Comparison of ENCODE assay signal across 2 cellular contexts in the genomic region with DNA sequence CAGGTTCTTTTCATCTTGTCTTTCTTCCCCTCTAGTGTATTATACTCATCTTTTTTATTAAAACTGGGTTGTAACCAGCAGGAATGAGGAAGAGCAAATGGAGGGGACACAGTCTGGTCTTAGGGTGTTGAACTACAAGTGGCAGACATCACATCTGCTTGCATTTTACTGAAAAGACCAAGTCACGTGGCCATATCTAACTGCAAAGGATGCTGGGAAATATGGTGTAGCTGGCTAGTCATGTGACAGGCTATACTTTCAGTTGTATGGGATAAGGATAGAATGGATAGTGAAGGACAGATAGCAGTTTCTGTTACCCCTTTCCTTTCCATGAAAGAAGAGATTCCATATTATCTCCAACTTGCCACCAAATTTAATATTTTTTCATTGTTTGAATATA.
TF ChIP-seq lines count a peak whose summit lies in the region.

No MANE protein-coding gene starts in this region.

TF ChIP-seq in A549, 52 proteins besides CTCF, POLR2A, EP300 and RAD21 (continued from another document):
- TF ChIP-seq, protein P1, sequence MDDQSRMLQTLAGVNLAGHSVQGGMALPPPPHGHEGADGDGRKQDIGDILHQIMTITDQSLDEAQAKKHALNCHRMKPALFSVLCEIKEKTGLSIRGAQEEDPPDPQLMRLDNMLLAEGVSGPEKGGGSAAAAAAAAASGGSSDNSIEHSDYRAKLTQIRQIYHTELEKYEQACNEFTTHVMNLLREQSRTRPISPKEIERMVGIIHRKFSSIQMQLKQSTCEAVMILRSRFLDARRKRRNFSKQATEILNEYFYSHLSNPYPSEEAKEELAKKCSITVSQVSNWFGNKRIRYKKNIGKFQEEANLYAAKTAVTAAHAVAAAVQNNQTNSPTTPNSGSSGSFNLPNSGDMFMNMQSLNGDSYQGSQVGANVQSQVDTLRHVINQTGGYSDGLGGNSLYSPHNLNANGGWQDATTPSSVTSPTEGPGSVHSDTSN (IDR thresholded peaks at IDR 0.05) = no peak
- TF ChIP-seq PHF8 (IDR thresholded peaks at IDR 0.05; ENCODE audit: borderline replicate concordance, low read depth) (no peak), MAFK (IDR thresholded peaks at IDR 0.05; ENCODE audit: partially characterized antibody) (no peak), FOSB (CRISPR knock-in tag; IDR thresholded peaks at IDR 0.05) (no peak), JUNB (IDR thresholded peaks at IDR 0.05) (no peak)
- TF ChIP-seq, protein P2, sequence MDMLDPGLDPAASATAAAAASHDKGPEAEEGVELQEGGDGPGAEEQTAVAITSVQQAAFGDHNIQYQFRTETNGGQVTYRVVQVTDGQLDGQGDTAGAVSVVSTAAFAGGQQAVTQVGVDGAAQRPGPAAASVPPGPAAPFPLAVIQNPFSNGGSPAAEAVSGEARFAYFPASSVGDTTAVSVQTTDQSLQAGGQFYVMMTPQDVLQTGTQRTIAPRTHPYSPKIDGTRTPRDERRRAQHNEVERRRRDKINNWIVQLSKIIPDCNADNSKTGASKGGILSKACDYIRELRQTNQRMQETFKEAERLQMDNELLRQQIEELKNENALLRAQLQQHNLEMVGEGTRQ (IDR thresholded peaks at IDR 0.05) = peak; percentile 70
TF ChIP-seq in A549: peak in this region for 1.

TF ChIP-seq in GM23338, 12 proteins besides CTCF, POLR2A, EP300 and RAD21 (continued from another document):
- no peak for TF ChIP-seq REST (IDR thresholded peaks at IDR 0.05; ENCODE audit: unreplicated experiment)
- TF ChIP-seq ZNF114 (CRISPR knock-in tag; IDR thresholded peaks at IDR 0.05) = no peak
- TF ChIP-seq ZNF331 (CRISPR knock-in tag; IDR thresholded peaks at IDR 0.05; ENCODE audit: low read depth) = no peak
- no peak for TF ChIP-seq STAT1 (IDR thresholded peaks at IDR 0.05; ENCODE audit: unreplicated experiment)
- TF ChIP-seq POLR2AphosphoS5 (IDR thresholded peaks at IDR 0.05; ENCODE audit: low read depth) = no peak
- TF ChIP-seq, protein P3, sequence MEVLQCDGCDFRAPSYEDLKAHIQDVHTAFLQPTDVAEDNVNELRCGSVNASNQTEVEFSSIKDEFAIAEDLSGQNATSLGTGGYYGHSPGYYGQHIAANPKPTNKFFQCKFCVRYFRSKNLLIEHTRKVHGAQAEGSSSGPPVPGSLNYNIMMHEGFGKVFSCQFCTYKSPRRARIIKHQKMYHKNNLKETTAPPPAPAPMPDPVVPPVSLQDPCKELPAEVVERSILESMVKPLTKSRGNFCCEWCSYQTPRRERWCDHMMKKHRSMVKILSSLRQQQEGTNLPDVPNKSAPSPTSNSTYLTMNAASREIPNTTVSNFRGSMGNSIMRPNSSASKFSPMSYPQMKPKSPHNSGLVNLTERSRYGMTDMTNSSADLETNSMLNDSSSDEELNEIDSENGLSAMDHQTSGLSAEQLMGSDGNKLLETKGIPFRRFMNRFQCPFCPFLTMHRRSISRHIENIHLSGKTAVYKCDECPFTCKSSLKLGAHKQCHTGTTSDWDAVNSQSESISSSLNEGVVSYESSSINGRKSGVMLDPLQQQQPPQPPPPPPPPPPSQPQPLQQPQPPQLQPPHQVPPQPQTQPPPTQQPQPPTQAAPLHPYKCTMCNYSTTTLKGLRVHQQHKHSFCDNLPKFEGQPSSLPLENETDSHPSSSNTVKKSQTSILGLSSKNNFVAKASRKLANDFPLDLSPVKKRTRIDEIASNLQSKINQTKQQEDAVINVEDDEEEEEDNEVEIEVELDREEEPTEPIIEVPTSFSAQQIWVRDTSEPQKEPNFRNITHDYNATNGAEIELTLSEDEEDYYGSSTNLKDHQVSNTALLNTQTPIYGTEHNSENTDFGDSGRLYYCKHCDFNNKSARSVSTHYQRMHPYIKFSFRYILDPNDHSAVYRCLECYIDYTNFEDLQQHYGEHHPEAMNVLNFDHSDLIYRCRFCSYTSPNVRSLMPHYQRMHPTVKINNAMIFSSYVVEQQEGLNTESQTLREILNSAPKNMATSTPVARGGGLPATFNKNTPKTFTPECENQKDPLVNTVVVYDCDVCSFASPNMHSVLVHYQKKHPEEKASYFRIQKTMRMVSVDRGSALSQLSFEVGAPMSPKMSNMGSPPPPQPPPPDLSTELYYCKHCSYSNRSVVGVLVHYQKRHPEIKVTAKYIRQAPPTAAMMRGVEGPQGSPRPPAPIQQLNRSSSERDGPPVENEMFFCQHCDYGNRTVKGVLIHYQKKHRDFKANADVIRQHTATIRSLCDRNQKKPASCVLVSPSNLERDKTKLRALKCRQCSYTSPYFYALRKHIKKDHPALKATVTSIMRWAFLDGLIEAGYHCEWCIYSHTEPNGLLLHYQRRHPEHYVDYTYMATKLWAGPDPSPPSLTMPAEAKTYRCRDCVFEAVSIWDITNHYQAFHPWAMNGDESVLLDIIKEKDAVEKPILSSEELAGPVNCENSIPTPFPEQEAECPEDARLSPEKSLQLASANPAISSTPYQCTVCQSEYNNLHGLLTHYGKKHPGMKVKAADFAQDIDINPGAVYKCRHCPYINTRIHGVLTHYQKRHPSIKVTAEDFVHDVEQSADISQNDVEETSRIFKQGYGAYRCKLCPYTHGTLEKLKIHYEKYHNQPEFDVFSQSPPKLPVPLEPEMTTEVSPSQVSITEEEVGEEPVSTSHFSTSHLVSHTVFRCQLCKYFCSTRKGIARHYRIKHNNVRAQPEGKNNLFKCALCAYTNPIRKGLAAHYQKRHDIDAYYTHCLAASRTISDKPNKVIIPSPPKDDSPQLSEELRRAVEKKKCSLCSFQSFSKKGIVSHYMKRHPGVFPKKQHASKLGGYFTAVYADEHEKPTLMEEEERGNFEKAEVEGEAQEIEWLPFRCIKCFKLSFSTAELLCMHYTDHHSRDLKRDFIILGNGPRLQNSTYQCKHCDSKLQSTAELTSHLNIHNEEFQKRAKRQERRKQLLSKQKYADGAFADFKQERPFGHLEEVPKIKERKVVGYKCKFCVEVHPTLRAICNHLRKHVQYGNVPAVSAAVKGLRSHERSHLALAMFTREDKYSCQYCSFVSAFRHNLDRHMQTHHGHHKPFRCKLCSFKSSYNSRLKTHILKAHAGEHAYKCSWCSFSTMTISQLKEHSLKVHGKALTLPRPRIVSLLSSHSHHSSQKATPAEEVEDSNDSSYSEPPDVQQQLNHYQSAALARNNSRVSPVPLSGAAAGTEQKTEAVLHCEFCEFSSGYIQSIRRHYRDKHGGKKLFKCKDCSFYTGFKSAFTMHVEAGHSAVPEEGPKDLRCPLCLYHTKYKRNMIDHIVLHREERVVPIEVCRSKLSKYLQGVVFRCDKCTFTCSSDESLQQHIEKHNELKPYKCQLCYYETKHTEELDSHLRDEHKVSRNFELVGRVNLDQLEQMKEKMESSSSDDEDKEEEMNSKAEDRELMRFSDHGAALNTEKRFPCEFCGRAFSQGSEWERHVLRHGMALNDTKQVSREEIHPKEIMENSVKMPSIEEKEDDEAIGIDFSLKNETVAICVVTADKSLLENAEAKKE (CRISPR knock-in tag; IDR thresholded peaks at IDR 0.05) = no peak
- TF ChIP-seq, protein P4, sequence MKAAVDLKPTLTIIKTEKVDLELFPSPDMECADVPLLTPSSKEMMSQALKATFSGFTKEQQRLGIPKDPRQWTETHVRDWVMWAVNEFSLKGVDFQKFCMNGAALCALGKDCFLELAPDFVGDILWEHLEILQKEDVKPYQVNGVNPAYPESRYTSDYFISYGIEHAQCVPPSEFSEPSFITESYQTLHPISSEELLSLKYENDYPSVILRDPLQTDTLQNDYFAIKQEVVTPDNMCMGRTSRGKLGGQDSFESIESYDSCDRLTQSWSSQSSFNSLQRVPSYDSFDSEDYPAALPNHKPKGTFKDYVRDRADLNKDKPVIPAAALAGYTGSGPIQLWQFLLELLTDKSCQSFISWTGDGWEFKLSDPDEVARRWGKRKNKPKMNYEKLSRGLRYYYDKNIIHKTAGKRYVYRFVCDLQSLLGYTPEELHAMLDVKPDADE (IDR thresholded peaks at IDR 0.05) = no peak
TF ChIP-seq in GM23338: peak in this region for 0.
